Comparison of ENCODE assay signal across 1 cellular context in the genomic region with DNA sequence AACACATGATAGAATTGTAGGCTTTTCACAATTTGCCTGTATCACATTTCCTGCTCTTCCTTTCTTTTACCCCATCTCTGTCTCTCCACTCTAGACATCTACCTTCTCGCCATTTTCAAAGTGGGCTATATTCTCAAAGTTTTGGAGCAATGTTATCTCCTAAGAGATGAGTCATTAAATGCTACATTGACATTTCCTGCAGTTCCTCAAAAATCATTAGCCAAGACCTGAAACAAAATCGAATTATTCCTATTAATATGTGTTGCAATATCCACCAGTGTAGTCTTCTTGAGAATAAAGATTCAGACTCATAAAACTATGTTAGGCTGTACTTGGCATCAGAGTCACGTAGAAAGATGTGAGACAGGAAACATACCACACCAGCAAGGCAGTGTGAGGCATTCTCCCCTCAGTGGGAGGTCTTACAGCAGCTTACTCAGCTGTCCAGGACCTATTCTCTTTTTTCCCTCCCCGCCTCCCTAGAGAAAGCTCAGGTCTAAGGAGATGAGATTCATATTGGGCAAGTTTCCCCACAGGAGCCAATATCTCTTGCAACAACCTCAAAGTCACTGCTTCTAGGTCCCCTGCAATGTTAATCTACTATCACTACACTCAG.
TF ChIP-seq lines count a peak whose summit lies in the region.

No MANE protein-coding gene starts in this region.

TF ChIP-seq in endothelial cell of umbilical vein, 7 proteins besides CTCF, POLR2A, EP300 and RAD21:
- TF ChIP-seq EZH2 (IDR thresholded peaks at IDR 0.05; ENCODE audit: borderline replicate concordance, low read depth, low read length, severe bottlenecking) (no peak), FOS (IDR thresholded peaks at IDR 0.05; ENCODE audit: borderline replicate concordance, insufficient read depth, low read length) (peak; percentile 37), JUN (IDR thresholded peaks at IDR 0.05; ENCODE audit: borderline replicate concordance, insufficient read depth, insufficient read length, low read depth) (peak; percentile 23), MYC (IDR thresholded peaks at IDR 0.05; ENCODE audit: low read depth, low read length) (no peak), POLR2AphosphoS5 (IDR thresholded peaks at IDR 0.05; ENCODE audit: insufficient read depth, low read depth, low read length) (no peak), GATA2 (IDR thresholded peaks at IDR 0.05; ENCODE audit: insufficient read depth, insufficient read length, low read depth, low read length) (no peak)
- TF ChIP-seq, protein P1, sequence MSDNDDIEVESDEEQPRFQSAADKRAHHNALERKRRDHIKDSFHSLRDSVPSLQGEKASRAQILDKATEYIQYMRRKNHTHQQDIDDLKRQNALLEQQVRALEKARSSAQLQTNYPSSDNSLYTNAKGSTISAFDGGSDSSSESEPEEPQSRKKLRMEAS (IDR thresholded peaks at IDR 0.05; ENCODE audit: insufficient read depth, insufficient read length), result no peak
TF ChIP-seq in endothelial cell of umbilical vein: peak in this region for 2.
